ENCODE assay signal across 2 cellular contexts in the genomic region with DNA sequence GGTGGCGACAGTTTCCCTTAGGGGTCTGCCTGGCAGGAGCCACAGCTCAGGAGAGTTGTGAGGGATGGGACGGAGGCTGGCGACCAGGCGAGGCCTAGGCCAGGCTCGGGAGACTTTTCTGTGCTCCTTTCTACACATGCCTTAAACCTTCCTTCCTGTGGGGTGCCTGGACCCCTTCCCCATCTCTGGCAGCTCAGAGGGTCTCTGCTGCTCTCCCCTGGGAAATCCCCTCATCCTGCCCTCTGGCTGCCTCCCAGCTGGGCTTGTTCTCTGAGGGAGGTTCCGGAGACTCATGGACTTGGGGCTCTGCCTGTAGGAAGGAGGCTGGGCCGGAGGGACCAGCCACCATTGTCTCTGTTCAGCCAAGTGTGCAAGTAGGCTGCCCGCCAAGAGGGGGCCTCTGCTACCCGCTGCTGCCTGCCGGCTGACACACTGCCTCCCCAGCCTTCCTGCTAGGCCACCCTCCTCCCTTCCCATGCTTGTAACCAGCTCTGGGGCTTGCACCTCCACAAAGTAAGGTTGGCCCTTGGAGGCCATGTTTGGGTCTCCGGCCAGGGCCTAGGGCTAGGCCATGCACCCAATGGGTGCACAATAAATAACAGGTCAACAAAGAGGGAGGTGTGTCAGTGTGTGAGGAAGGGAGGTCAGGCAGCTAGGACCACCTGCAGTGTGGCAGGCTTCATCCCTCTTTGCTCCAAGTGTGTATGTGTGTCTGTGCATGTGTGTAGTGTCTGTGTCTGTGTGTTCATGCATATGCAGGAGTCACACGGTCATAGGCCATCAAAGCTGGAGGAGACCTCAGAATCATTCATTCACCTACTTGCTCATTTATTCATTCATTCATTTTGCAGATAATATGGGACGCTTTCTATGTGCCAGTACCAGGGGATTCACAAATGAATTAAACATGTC.
TF ChIP-seq lines count a peak whose summit lies in the region.

No MANE protein-coding gene starts in this region.

TF ChIP-seq in GM23338, 12 proteins besides CTCF, POLR2A, EP300 and RAD21:
- TF ChIP-seq, protein P1, sequence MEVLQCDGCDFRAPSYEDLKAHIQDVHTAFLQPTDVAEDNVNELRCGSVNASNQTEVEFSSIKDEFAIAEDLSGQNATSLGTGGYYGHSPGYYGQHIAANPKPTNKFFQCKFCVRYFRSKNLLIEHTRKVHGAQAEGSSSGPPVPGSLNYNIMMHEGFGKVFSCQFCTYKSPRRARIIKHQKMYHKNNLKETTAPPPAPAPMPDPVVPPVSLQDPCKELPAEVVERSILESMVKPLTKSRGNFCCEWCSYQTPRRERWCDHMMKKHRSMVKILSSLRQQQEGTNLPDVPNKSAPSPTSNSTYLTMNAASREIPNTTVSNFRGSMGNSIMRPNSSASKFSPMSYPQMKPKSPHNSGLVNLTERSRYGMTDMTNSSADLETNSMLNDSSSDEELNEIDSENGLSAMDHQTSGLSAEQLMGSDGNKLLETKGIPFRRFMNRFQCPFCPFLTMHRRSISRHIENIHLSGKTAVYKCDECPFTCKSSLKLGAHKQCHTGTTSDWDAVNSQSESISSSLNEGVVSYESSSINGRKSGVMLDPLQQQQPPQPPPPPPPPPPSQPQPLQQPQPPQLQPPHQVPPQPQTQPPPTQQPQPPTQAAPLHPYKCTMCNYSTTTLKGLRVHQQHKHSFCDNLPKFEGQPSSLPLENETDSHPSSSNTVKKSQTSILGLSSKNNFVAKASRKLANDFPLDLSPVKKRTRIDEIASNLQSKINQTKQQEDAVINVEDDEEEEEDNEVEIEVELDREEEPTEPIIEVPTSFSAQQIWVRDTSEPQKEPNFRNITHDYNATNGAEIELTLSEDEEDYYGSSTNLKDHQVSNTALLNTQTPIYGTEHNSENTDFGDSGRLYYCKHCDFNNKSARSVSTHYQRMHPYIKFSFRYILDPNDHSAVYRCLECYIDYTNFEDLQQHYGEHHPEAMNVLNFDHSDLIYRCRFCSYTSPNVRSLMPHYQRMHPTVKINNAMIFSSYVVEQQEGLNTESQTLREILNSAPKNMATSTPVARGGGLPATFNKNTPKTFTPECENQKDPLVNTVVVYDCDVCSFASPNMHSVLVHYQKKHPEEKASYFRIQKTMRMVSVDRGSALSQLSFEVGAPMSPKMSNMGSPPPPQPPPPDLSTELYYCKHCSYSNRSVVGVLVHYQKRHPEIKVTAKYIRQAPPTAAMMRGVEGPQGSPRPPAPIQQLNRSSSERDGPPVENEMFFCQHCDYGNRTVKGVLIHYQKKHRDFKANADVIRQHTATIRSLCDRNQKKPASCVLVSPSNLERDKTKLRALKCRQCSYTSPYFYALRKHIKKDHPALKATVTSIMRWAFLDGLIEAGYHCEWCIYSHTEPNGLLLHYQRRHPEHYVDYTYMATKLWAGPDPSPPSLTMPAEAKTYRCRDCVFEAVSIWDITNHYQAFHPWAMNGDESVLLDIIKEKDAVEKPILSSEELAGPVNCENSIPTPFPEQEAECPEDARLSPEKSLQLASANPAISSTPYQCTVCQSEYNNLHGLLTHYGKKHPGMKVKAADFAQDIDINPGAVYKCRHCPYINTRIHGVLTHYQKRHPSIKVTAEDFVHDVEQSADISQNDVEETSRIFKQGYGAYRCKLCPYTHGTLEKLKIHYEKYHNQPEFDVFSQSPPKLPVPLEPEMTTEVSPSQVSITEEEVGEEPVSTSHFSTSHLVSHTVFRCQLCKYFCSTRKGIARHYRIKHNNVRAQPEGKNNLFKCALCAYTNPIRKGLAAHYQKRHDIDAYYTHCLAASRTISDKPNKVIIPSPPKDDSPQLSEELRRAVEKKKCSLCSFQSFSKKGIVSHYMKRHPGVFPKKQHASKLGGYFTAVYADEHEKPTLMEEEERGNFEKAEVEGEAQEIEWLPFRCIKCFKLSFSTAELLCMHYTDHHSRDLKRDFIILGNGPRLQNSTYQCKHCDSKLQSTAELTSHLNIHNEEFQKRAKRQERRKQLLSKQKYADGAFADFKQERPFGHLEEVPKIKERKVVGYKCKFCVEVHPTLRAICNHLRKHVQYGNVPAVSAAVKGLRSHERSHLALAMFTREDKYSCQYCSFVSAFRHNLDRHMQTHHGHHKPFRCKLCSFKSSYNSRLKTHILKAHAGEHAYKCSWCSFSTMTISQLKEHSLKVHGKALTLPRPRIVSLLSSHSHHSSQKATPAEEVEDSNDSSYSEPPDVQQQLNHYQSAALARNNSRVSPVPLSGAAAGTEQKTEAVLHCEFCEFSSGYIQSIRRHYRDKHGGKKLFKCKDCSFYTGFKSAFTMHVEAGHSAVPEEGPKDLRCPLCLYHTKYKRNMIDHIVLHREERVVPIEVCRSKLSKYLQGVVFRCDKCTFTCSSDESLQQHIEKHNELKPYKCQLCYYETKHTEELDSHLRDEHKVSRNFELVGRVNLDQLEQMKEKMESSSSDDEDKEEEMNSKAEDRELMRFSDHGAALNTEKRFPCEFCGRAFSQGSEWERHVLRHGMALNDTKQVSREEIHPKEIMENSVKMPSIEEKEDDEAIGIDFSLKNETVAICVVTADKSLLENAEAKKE (CRISPR knock-in tag; IDR thresholded peaks at IDR 0.05) = no peak
- TF ChIP-seq POLR2AphosphoS5 (IDR thresholded peaks at IDR 0.05; ENCODE audit: low read depth) (no peak), EZH2 (IDR thresholded peaks at IDR 0.05; ENCODE audit: low read depth, unreplicated experiment) (no peak), JUNB (IDR thresholded peaks at IDR 0.05; ENCODE audit: unreplicated experiment) (no peak), CREB1 (CRISPR knock-in tag; IDR thresholded peaks at IDR 0.05; ENCODE audit: low read depth) (no peak), STAT1 (IDR thresholded peaks at IDR 0.05; ENCODE audit: unreplicated experiment) (no peak), ZNF114 (CRISPR knock-in tag; IDR thresholded peaks at IDR 0.05) (no peak), NANOG (IDR thresholded peaks at IDR 0.05; ENCODE audit: borderline replicate concordance) (no peak)
- TF ChIP-seq, protein P2, sequence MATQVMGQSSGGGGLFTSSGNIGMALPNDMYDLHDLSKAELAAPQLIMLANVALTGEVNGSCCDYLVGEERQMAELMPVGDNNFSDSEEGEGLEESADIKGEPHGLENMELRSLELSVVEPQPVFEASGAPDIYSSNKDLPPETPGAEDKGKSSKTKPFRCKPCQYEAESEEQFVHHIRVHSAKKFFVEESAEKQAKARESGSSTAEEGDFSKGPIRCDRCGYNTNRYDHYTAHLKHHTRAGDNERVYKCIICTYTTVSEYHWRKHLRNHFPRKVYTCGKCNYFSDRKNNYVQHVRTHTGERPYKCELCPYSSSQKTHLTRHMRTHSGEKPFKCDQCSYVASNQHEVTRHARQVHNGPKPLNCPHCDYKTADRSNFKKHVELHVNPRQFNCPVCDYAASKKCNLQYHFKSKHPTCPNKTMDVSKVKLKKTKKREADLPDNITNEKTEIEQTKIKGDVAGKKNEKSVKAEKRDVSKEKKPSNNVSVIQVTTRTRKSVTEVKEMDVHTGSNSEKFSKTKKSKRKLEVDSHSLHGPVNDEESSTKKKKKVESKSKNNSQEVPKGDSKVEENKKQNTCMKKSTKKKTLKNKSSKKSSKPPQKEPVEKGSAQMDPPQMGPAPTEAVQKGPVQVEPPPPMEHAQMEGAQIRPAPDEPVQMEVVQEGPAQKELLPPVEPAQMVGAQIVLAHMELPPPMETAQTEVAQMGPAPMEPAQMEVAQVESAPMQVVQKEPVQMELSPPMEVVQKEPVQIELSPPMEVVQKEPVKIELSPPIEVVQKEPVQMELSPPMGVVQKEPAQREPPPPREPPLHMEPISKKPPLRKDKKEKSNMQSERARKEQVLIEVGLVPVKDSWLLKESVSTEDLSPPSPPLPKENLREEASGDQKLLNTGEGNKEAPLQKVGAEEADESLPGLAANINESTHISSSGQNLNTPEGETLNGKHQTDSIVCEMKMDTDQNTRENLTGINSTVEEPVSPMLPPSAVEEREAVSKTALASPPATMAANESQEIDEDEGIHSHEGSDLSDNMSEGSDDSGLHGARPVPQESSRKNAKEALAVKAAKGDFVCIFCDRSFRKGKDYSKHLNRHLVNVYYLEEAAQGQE (IDR thresholded peaks at IDR 0.05; ENCODE audit: unreplicated experiment) = no peak

TF ChIP-seq in K562, 482 proteins besides CTCF, POLR2A, EP300 and RAD21:
- TF ChIP-seq HEY1 (CRISPR knock-in tag; IDR thresholded peaks at IDR 0.05; ENCODE audit: borderline replicate concordance) (no peak), ZNF24 (IDR thresholded peaks at IDR 0.05) (peak; percentile 75; the same call in 1 of the 2 replicates), POLR2B (IDR thresholded peaks at IDR 0.05; ENCODE audit: low read depth, partially characterized antibody) (peak; percentile 26)
